Comparison of ENCODE assay signal across 23 cellular contexts in genomic region chr16:49843758-49844157, GRCh38. TPM values are rescaled to one million over a fixed set of nuclear protein-coding genes. Genes with fewer than 3 reads are reported as not detected.
"Had no signal": no experiment of that assay in that cellular context is flagged by ENCODE, and none has a peak within 500 bp of the region (broad histone marks: within the 10 kb centered on the region; RNA-seq: fewer than 3 reads in every experiment).

No MANE protein-coding gene starts in this region.

- H3K36me3 ChIP-seq: brain microvascular endothelial cell, pancreas, prostate gland, spleen, transverse colon had no signal

- DNase-seq: activated CD4-positive, alpha-beta T cell treated with anti-CD3 and anti-CD28 coated beads for 4 hours; activated CD4-positive, alpha-beta T cell treated with anti-CD3 and anti-CD28 coated beads, Interleukin-2, amount 50 U/mL, for 4 hours; activated CD8-positive, alpha-beta memory T cell treated with anti-CD3 and anti-CD28 coated beads for 24 hours; activated CD8-positive, alpha-beta memory T cell treated with anti-CD3 and anti-CD28 coated beads, Interleukin-2, amount 50 U/mL, for 4 hours; activated gamma-delta T cell treated with Interleukin-2 at 50 U/mL for 16 hours; activated naive CD4-positive, alpha-beta T cell treated with anti-CD3 and anti-CD28 coated beads, Interleukin-2, amount 50 U/mL, for 16 hours; activated T-cell treated with anti-CD3 and anti-CD28 coated beads, Interleukin-2, amount 50 U/mL, for 24 hours; amniotic stem cell; brain microvascular endothelial cell; cortex of kidney; head of caudate nucleus; hippocampal formation; left cardiac atrium; left ventricle myocardium superior; spleen; stimulated activated naive CD4-positive, alpha-beta T cell; T-helper 1 cell; transverse colon had no signal

- H3K27ac Mint-ChIP-seq: activated T-cell treated with anti-CD3 and anti-CD28 coated beads, Interleukin-2, amount 50 U/mL, for 24 hours; activated T-helper 17 cell treated with anti-CD3 and anti-CD28 coated beads, Interleukin-2, amount 50 U/mL, for 72 hours; T-helper 2 cell treated with Interferon-gamma antibody and Interleukin-4, amounts not matched to agents 5 μg/mL and 100 μg/mL, for 36 hours had no signal

- H3K27me3 ChIP-seq: brain microvascular endothelial cell, pancreas had no signal

- H3K4me1 ChIP-seq: pancreas, prostate gland had no signal

- H3K4me3 Mint-ChIP-seq: activated T-cell treated with anti-CD3 and anti-CD28 coated beads, Interleukin-2, amount 50 U/mL, for 24 hours; activated T-helper 17 cell treated with anti-CD3 and anti-CD28 coated beads, Interleukin-2, amount 50 U/mL, for 72 hours; nephron; T-helper 2 cell treated with Interferon-gamma antibody and Interleukin-4, amounts not matched to agents 5 μg/mL and 100 μg/mL, for 36 hours had no signal

- H3K9me3 ChIP-seq: pancreas, prostate gland, spleen, transverse colon had no signal

- H3K4me3 ChIP-seq: pancreas, prostate gland, spleen, transverse colon had no signal

- H3K4me1 Mint-ChIP-seq: activated T-helper 17 cell treated with anti-CD3 and anti-CD28 coated beads, Interleukin-2, amount 50 U/mL, for 72 hours had no signal

- H3K27ac ChIP-seq: brain microvascular endothelial cell, pancreas, prostate gland had no signal

- ATAC-seq: activated T-helper 17 cell treated with anti-CD3 and anti-CD28 coated beads, Interleukin-2, amount 50 U/mL, for 72 hours; left cardiac atrium; left ventricle myocardium superior; pancreas had no signal

- H3K9me3 Mint-ChIP-seq: activated T-cell treated with anti-CD3 and anti-CD28 coated beads, Interleukin-2, amount 50 U/mL, for 24 hours; activated T-helper 17 cell treated with anti-CD3 and anti-CD28 coated beads, Interleukin-2, amount 50 U/mL, for 72 hours; nephron; T-helper 2 cell treated with Interferon-gamma antibody and Interleukin-4, amounts not matched to agents 5 μg/mL and 100 μg/mL, for 36 hours had no signal

RNA-seq across cellular contexts. Expression of gene ZNF423, which starts 12.2 kb away (rescaled TPM):
- total RNA-seq: activated T-helper 17 cell treated with anti-CD3 and anti-CD28 coated beads, Interleukin-2, amount 50 U/mL, for 72 hours had no signal
